Comparison of ENCODE assay signal across 1 cellular context in the genomic region with DNA sequence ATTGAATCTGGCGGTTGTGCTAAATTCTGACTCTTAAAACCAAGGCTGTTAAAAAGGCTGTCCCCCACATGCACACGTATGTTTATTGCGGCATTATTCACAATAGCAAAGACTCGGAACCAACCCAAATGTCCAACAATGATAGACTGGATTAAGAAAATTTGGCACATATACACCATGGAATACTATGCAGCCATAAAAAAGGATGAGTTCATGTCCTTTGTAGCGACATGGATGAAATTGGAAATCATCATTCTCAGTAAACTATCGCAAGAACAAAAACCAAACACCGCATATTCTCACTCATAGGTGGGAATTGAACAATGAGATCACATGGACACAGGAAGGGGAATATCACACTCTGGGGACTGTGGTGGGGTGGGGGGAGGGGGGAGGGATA.
TF ChIP-seq lines count a peak whose summit lies in the region.
"Not testable (repeated sequence)": the region's sequence is repeated elsewhere in the genome, so short reads cannot be mapped to it uniquely, and the experiment has no call there.

No MANE protein-coding gene starts in this region.

- not testable (repeated sequence) for H3K27ac ChIP-seq in HEK293 (ENCODE audit: extremely low read depth, low read depth, low read length)

- not testable (repeated sequence) for H3K9me3 ChIP-seq in HEK293 (ENCODE audit: control insufficient read depth, insufficient read depth, low read depth, low read length)

- not testable (repeated sequence) for H3K4me3 ChIP-seq in HEK293 (ENCODE audit: low read depth, low read length)

- POLR2A ChIA-PET in HEK293 (lab: Yijun Ruan, JAX) = not testable (repeated sequence)

- H3K36me3 ChIP-seq in HEK293 (ENCODE audit: control insufficient read depth in 2 of 2, insufficient read depth in 1 of 2, low read length in 2 of 2) = not testable (repeated sequence)

- CTCF ChIA-PET in HEK293 (lab: Yijun Ruan, JAX) = not testable (repeated sequence)

- H3K4me1 ChIP-seq in HEK293 (ENCODE audit: control insufficient read depth, insufficient read depth, low read length) = not testable (repeated sequence)

- TF ChIP-seq CTCF in HEK293 (tag by site-specific recombination; IDR thresholded peaks at IDR 0.05) = not testable (repeated sequence)

TF ChIP-seq in HEK293, 187 proteins besides CTCF, POLR2A, EP300 and RAD21:
- TF ChIP-seq, protein P1, sequence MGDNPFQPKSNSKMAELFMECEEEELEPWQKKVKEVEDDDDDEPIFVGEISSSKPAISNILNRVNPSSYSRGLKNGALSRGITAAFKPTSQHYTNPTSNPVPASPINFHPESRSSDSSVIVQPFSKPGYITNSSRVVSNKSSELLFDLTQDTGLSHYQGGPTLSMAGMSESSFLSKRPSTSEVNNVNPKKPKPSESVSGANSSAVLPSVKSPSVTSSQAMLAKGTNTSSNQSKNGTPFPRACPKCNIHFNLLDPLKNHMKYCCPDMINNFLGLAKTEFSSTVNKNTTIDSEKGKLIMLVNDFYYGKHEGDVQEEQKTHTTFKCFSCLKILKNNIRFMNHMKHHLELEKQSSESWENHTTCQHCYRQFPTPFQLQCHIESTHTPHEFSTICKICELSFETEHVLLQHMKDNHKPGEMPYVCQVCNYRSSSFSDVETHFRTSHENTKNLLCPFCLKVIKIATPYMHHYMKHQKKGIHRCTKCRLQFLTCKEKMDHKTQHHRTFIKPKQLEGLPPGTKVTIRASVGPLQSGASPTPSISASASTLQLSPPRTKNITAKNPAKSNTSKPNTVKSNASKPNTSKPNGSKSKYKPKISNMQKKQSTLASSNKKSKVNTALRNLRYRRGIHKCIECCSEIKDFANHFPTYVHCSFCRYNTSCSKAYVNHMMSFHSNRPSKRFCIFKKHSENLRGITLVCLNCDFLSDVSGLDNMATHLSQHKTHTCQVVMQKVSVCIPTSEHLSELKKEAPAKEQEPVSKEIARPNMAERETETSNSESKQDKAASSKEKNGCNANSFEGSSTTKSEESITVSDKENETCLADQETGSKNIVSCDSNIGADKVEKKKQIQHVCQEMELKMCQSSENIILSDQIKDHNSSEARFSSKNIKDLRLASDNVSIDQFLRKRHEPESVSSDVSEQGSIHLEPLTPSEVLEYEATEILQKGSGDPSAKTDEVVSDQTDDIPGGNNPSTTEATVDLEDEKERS (tag by site-specific recombination; IDR thresholded peaks at IDR 0.05) = 0 out of 2 replicates have a peak, but pooled peaks have one; percentile 64
- TF ChIP-seq, protein P2, sequence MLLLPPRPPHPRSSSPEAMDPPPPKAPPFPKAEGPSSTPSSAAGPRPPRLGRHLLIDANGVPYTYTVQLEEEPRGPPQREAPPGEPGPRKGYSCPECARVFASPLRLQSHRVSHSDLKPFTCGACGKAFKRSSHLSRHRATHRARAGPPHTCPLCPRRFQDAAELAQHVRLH (tag by site-specific recombination; IDR thresholded peaks at IDR 0.05) = 0 out of 2 replicates have a peak, but pooled peaks have one; percentile 22
- peak; percentile 97 for TF ChIP-seq ZNF146 (tag by site-specific recombination; IDR thresholded peaks at IDR 0.05)
